Comparison of ENCODE assay signal across 1 cellular context in genomic region chr2:46236876-46237859, GRCh38.
TF ChIP-seq lines count a peak whose summit lies in the region.

No MANE protein-coding gene starts in this region.

TF ChIP-seq in IMR-90, 13 proteins besides CTCF, POLR2A, EP300 and RAD21:
- no peak for TF ChIP-seq CHD1 (IDR thresholded peaks at IDR 0.05; ENCODE audit: low read depth, low read length)
- TF ChIP-seq MAFK (IDR thresholded peaks at IDR 0.05; ENCODE audit: low read depth, low read length), result no peak
